ENCODE assay signal across 8 cellular contexts in the genomic region with DNA sequence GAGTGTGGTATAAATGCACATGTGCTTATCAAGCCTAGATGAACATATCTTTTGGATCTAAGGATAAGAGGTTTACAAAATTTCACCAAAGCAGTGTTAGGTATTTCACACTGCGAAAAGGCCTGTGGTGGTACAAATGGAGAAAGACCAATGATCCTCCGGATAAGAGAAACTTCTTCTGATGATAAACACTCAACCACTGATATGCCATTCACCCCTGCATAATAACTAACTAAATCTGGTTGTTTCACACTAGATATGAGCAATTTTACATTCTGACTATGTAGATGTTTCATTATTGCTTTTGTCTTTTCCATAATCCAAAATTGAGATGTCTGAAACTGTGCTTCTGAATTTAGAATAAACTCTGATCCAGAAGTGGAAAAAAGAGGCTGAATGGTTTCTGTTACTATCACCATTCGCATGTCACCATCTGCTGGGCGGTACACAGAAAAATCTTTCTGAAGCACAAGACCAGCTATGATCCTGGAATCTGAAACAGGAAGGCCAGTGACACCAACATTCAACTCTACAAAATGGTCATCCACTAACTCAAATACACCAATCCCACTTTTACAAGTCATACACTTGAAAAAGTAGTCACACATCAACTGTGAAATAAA. TPM values are rescaled to one million over a fixed set of nuclear protein-coding genes. Genes with fewer than 3 reads are reported as not detected.
DNase-seq lines count a peak whose midpoint lies in the region; ATAC-seq and TF ChIP-seq lines count a peak whose summit lies in the region.

No MANE protein-coding gene starts in this region.

- BruUV-seq in PC-3 (replicated peaks; lab: Mats Ljungman, UMichigan) = no TSS peak

- intact Hi-C loops in PC-3 (cut with micrococcal nuclease) (loop anchor here (1.0 to 10.0 kb wide), 8 partner anchors 108 to 835 kb away; a partner anchor contains a TSS), breast epithelium (cut with DNase I; ENCODE audit: low total_unique reads) (no loop called here)

- H3K4me3 ChIP-seq in PC-3 (ENCODE audit: low read length) = peak overlapping the region; percentile 92
- peak overlapping the region; percentile 56 to 84 (median 80) for H3K4me3 ChIP-seq in breast epithelium

- H3K27me3 ChIP-seq in PC-3 (ENCODE audit: low read length) = no peaks in the 10 kb centered on the region
- no peaks in the 10 kb centered on the region for H3K27me3 ChIP-seq in breast epithelium

- H3K36me3 ChIP-seq in PC-3 (ENCODE audit: low read depth, low read length) (no peaks in the 10 kb centered on the region), breast epithelium (no peaks in the 10 kb centered on the region)

- H3K79me2 ChIP-seq in PC-3 (ENCODE audit: low read length) = peaks cover 37% of the 10 kb centered on the region

- CTCF ChIA-PET in PC-3 (lab: Charles Lee) = interaction anchor here (0.6 to 1.9 kb wide), 7 partner anchors 13 to 862 kb away, joined by 3 to 8 read pairs (median 4); no protein-coding TSS in a partner anchor

- H3K9me2 ChIP-seq in PC-3 (replicated peaks; ENCODE audit: low read length) = no peaks in the 10 kb centered on the region

- H3K9ac ChIP-seq in PC-3 (ENCODE audit: low read length) = peak overlapping the region; percentile 78

- H3K4me2 ChIP-seq in PC-3 (ENCODE audit: low read length) = peak overlapping the region; percentile 93

- POLR2A ChIA-PET in PC-3 (lab: Charles Lee; ENCODE audit: unreplicated experiment) = interaction anchor here (0.5 to 0.7 kb wide), 3 partner anchors 87 to 315 kb away, joined by 3 to 4 read pairs (median 4); a partner anchor contains a TSS

- H3F3A ChIP-seq in PC-3 (ENCODE audit: low read length, unreplicated experiment) = no peaks in the 10 kb centered on the region

- DNase-seq in stimulated activated naive CD4-positive, alpha-beta T cell treated with Interleukin-2 at 50 U/mL for 16 hours (lab: John Stamatoyannopoulos, UW) = peak; percentile 8
- no peak for DNase-seq in stimulated activated naive CD4-positive, alpha-beta T cell (lab: John Stamatoyannopoulos, UW)
- peak; percentile 70 for DNase-seq in PC-3
- no peak for DNase-seq in breast epithelium (ENCODE audit: low spot score in 2 of 2)
- DNase-seq in kidney tubule cell (ENCODE audit: low spot score) = peak; percentile 80
- DNase-seq in superior temporal gyrus (ENCODE audit: extremely low spot score) = peak; percentile 86

- 0 out of 2 replicates have a peak, but pooled peaks cover 4% of the 10 kb centered on the region for H4K20me1 ChIP-seq in PC-3 (ENCODE audit: low read length)

- ATAC-seq in HG03095 (IDR thresholded peaks at IDR 0.05; ENCODE audit: unreplicated experiment) = peak; percentile 35
- ATAC-seq in PC-3 = peak; percentile 51
- no peak for ATAC-seq in HG03460 (IDR thresholded peaks at IDR 0.05; ENCODE audit: unreplicated experiment)

- H3K27ac ChIP-seq in PC-3 (ENCODE audit: low read length) = no peak overlapping the region
- H3K27ac ChIP-seq in breast epithelium = peak overlapping the region; percentile 89 to 90

- TF ChIP-seq CTCF in PC-3 (conservative IDR thresholded peaks at IDR 0.05; ENCODE audit: low read depth, low read length) = peak; percentile 76
- TF ChIP-seq CTCF in breast epithelium (IDR thresholded peaks at IDR 0.05) = peak in 1 of 3 donors; percentile 21

- TF ChIP-seq POLR2A in breast epithelium (IDR thresholded peaks at IDR 0.05) = no peak

- H2AFZ ChIP-seq in PC-3 (ENCODE audit: low read length) = peak overlapping the region; percentile 85; the same call in 1 of the 2 replicates

- H3K4me1 ChIP-seq in PC-3 (ENCODE audit: insufficient read depth, low read length) (peaks cover 17% of the 10 kb centered on the region), breast epithelium (no peaks in the 10 kb centered on the region)

- H3K9me3 ChIP-seq in PC-3 (ENCODE audit: low read length) (no peaks in the 10 kb centered on the region), breast epithelium (no peaks in the 10 kb centered on the region)

RNA-seq across cellular contexts. Expression of a gene that starts 1.3 kb away (rescaled TPM):
- total RNA-seq in PC-3 (2014; rRNA removed) (7.5 and 8.0 TPM in 2 replicates), breast epithelium (10 to 100 TPM; 12.5 to 22.2 (median 15.7) TPM)

Comparison
In these comparisons a context has a peak if more than half of its experiments do, and no peak if none do; other contexts are left out.
1. DNase-seq: peak in stimulated activated naive CD4-positive, alpha-beta T cell treated with Interleukin-2 at 50 U/mL for 16 hours (single experiment), PC-3 (single experiment), kidney tubule cell (single experiment) and superior temporal gyrus (single experiment); none in stimulated activated naive CD4-positive, alpha-beta T cell (0 of 6) and breast epithelium (0 of 2).